ENCODE assay signal across 8 cellular contexts in genomic region chr18:48948112-48949050, GRCh38. TPM values are rescaled to one million over a fixed set of nuclear protein-coding genes. Genes with fewer than 3 reads are reported as not detected.
A peak's percentile ranks its signal among the peaks of the same experiment; 100 is the strongest.
DNase-seq lines count a peak whose midpoint lies in the region; ATAC-seq, FAIRE-seq and TF ChIP-seq lines count a peak whose summit lies in the region.

No MANE protein-coding gene starts in this region.

- H3K4ac ChIP-seq in H9 (ENCODE audit: low read depth, low read length), result no peak overlapping the region

- no peak overlapping the region for H2AK5ac ChIP-seq in H9 (ENCODE audit: insufficient read length, low read length)

- peaks cover 70% of the 10 kb centered on the region for H3K4me1 ChIP-seq in BLaER1
- H3K4me1 ChIP-seq in H9 (ENCODE audit: insufficient read depth, low read length), result peaks cover 11% of the 10 kb centered on the region; the same call in 1 of the 2 replicates
- H3K4me1 ChIP-seq in right cardiac atrium (ENCODE audit: control insufficient read depth, insufficient read depth, low read length), result peaks cover 14% of the 10 kb centered on the region
- H3K4me1 ChIP-seq in rectal smooth muscle tissue (ENCODE audit: control insufficient read depth, insufficient read depth, low read length), result peaks cover 40% of the 10 kb centered on the region

- intact Hi-C loops in right cardiac atrium (cut with DNase I), result loop anchor here (2.0 to 10.0 kb wide), 9 partner anchors 114 to 266 kb away; no protein-coding TSS in a partner anchor

- H3K4me2 ChIP-seq in BLaER1 (peak overlapping the region; percentile 94), H9 (ENCODE audit: insufficient read depth, insufficient read length, low read length) (peak overlapping the region; percentile 61)

- H3K79me2 ChIP-seq in H9 (ENCODE audit: insufficient read depth, low read length), result peaks cover 63% of the 10 kb centered on the region

- no peak overlapping the region for H2BK15ac ChIP-seq in H9 (ENCODE audit: low read depth, low read length)

- H3K4me3 Mint-ChIP-seq in H9, result peak overlapping the region; percentile 96 to 100

- H3K27ac Mint-ChIP-seq in H9, result no peak overlapping the region; a peak in 1 of 7 replicates

- H3K27me3 ChIP-seq in BLaER1, result peaks cover 48% of the 10 kb centered on the region
- no peaks in the 10 kb centered on the region for H3K27me3 ChIP-seq in H9 (ENCODE audit: insufficient read depth, low read length)
- no peaks in the 10 kb centered on the region for H3K27me3 ChIP-seq in right cardiac atrium (ENCODE audit: control insufficient read depth, insufficient read depth)
- H3K27me3 ChIP-seq in rectal smooth muscle tissue (ENCODE audit: control insufficient read depth, insufficient read depth, low read length), result no peaks in the 10 kb centered on the region

- H3K4me3 ChIP-seq in BLaER1, result peak overlapping the region; percentile 92
- peak overlapping the region; percentile 63 for H3K4me3 ChIP-seq in right cardiac atrium (ENCODE audit: low read length)
- H3K4me3 ChIP-seq in rectal smooth muscle tissue (ENCODE audit: low read length), result peak overlapping the region; percentile 82

- H3K9me3 ChIP-seq in BLaER1, result no peaks in the 10 kb centered on the region
- H3K9me3 ChIP-seq in H9 (ENCODE audit: control insufficient read depth, low read depth, low read length), result no peaks in the 10 kb centered on the region
- H3K9me3 ChIP-seq in right cardiac atrium (ENCODE audit: control insufficient read depth, low read length), result no peaks in the 10 kb centered on the region

- peaks cover 6% of the 10 kb centered on the region for H3K79me1 ChIP-seq in H9 (ENCODE audit: insufficient read depth, low read depth, low read length, poor library complexity, severe bottlenecking)

- peaks cover 30 to 58% (median 52%) of the 10 kb centered on the region in 3 experiments for H3K36me3 Mint-ChIP-seq in H9 (ENCODE audit: insufficient read depth in 1 of 3, low read depth in 3 of 3)

- no peak overlapping the region for H2BK20ac ChIP-seq in H9 (ENCODE audit: low read depth, low read length, poor library complexity, severe bottlenecking)

- no peak overlapping the region for H3K18ac ChIP-seq in H9 (ENCODE audit: insufficient read length, low read depth, low read length)

- H3T11ph ChIP-seq in H9 (ENCODE audit: low read length), result no peak overlapping the region

- no peak overlapping the region for H3K56ac ChIP-seq in H9 (ENCODE audit: insufficient read length, low read depth, low read length)

- no peak overlapping the region for H4K91ac ChIP-seq in H9 (ENCODE audit: insufficient read length, low read depth, low read length)

- WGBS in H9 (ENCODE audit: extremely low coverage, insufficient read length, low lambda C conversion rate), result no CpG with 5 or more reads among the region's 52 CpGs
- WGBS in right cardiac atrium, result under 1% methylated on average over 52 of the region's 52 CpGs

- peaks cover 24% of the 10 kb centered on the region for H3K23me2 ChIP-seq in H9 (ENCODE audit: insufficient read length, low read depth, low read length, poor library complexity, severe bottlenecking)

- no peak overlapping the region for H3K14ac ChIP-seq in H9 (ENCODE audit: insufficient read depth, low read length)

- H3K4me1 Mint-ChIP-seq in H9, result peaks cover 54 to 62% of the 10 kb centered on the region in 2 experiments

- H3K36me3 ChIP-seq in BLaER1 (peaks cover 41% of the 10 kb centered on the region), rectal smooth muscle tissue (ENCODE audit: control insufficient read depth, insufficient read depth, low read length) (no peaks in the 10 kb centered on the region)

- peak in 1 of 2 donors; percentile 6 for ATAC-seq in right cardiac atrium
- ATAC-seq in GM21529 (IDR thresholded peaks at IDR 0.05; ENCODE audit: unreplicated experiment), result no peak

- no peak overlapping the region for H4K5ac ChIP-seq in H9 (ENCODE audit: insufficient read length, low read depth, low read length)

- no peak overlapping the region for H3K23ac ChIP-seq in H9 (ENCODE audit: insufficient read length, low read depth, low read length)

- DNase-seq in H9 (peak; percentile 37), amniotic epithelial cell (ENCODE audit: low read depth) (peak; percentile 92), right cardiac atrium (peak; percentile 62 to 87 (median 84)), HTR-8/SVneo (ENCODE audit: insufficient read length, low spot score) (no peak)

- no peak for FAIRE-seq in HTR-8/SVneo (lab: Jason Lieb, UNC)

- TF ChIP-seq CTCF in H9 (conservative IDR thresholded peaks at IDR 0.05), result no peak

- H2BK12ac ChIP-seq in H9 (ENCODE audit: insufficient read length, low read depth, low read length), result no peak overlapping the region

- no peak overlapping the region for H2BK120ac ChIP-seq in H9 (ENCODE audit: low read depth, low read length, poor library complexity, severe bottlenecking)

- peaks cover 9% of the 10 kb centered on the region for H3K27me3 Mint-ChIP-seq in H9 (ENCODE audit: low read depth)

- peaks cover 83% of the 10 kb centered on the region for H4K20me1 ChIP-seq in BLaER1
- no peaks in the 10 kb centered on the region for H4K20me1 ChIP-seq in H9 (ENCODE audit: control insufficient read depth, insufficient read depth, insufficient read length)

- H3K9me3 Mint-ChIP-seq in H9, result peaks cover 0 to 2% of the 10 kb centered on the region in 2 experiments; a peak in 1 of 5 replicates

- peak overlapping the region; percentile 86 for H3K9ac ChIP-seq in BLaER1
- H3K9ac ChIP-seq in H9 (ENCODE audit: extremely low read depth, insufficient read length, low read length), result peak overlapping the region; percentile 39
- H3K9ac ChIP-seq in rectal smooth muscle tissue (ENCODE audit: low read length), result peak overlapping the region; percentile 42

- H4K8ac ChIP-seq in H9 (replicated peaks; ENCODE audit: insufficient read length, low read depth, low read length), result no peak overlapping the region

- H3K27ac ChIP-seq in BLaER1, result peak overlapping the region; percentile 86; the same call in 1 of the 2 replicates
- H3K27ac ChIP-seq in H9 (ENCODE audit: insufficient read length, low read depth, low read length), result no peak overlapping the region
- peak overlapping the region; percentile 95 for H3K27ac ChIP-seq in right cardiac atrium (ENCODE audit: low read length)
- H3K27ac ChIP-seq in rectal smooth muscle tissue (ENCODE audit: low read depth, low read length), result peak overlapping the region; percentile 81

- H2BK5ac ChIP-seq in H9 (ENCODE audit: insufficient read length, low read length), result no peak overlapping the region

- H2AFZ ChIP-seq in H9 (ENCODE audit: low read length), result no peak overlapping the region

TF ChIP-seq in PFSK-1, 5 proteins besides CTCF, POLR2A, EP300 and RAD21:
- peak; percentile 58 for TF ChIP-seq POLR2AphosphoS5 (IDR thresholded peaks at IDR 0.05; ENCODE audit: low read depth, low read length)
- TF ChIP-seq TAF1 (IDR thresholded peaks at IDR 0.05; ENCODE audit: borderline replicate concordance, insufficient read depth, low read length), result peak; percentile 78
- no peak for TF ChIP-seq FOXP2 (optimal IDR thresholded peaks at IDR 0.05; ENCODE audit: borderline replicate concordance, extremely low read depth, extremely low read length, insufficient read depth)
- TF ChIP-seq SIN3A (IDR thresholded peaks at IDR 0.05; ENCODE audit: borderline replicate concordance, insufficient read depth, low read length), result peak; percentile 90; the same call in 1 of the 2 replicates
- TF ChIP-seq REST (IDR thresholded peaks at IDR 0.05; ENCODE audit: insufficient read depth in 1 of 2, low read depth in 2 of 2, low read length in 2 of 2), result 0 out of 4 replicates have a peak, but pooled peaks of 1 of the 2 experiments have one; percentile 30

RNA-seq across cellular contexts. Expression of gene SMAD7, which starts 2.4 kb away (rescaled TPM):
- total RNA-seq in H9 (2021) (27.7 and 29.4 TPM in 2 replicates), right cardiac atrium (10 to 100 TPM; 66.3 to 97.6 (median 94.3) TPM)
- 13.8 TPM for polyA plus RNA-seq in PFSK-1 (2012; ENCODE audit: insufficient read length, low read depth)
- polyA plus RNA-seq in right cardiac atrium, result 34.8 TPM
